Comparison of ENCODE assay signal across 1 cellular context in the genomic region with DNA sequence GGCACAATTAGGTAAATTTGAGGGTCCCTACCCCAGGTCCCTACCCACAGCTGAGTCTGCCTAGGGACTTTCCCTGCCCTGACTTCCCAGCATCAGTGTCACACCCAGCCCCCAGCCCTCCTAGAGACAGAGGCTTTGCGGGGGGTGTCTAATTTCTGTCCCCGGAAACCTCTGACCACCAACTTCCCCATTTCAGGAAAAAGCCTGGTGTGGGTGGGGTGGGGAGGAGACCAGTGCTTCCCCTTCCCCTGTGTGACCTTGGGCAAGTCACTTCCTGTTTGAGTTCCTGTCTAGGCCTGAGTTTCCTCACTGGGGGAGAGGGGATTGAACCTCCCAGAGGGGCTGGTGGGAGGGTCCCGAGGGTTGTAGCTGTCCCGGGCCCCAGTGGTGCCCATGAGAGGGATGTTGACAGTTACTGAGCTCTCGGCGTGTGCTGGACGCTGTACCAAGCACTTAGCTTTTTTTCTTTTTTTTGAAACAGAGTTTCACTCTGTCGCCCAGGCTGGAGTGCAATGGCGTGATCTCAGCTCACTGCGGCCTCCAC.
TF ChIP-seq lines count a peak whose summit lies in the region.

No MANE protein-coding gene starts in this region.

TF ChIP-seq in K562, 482 proteins besides CTCF, POLR2A, EP300 and RAD21 (continued from another document):
- TF ChIP-seq, protein P1, sequence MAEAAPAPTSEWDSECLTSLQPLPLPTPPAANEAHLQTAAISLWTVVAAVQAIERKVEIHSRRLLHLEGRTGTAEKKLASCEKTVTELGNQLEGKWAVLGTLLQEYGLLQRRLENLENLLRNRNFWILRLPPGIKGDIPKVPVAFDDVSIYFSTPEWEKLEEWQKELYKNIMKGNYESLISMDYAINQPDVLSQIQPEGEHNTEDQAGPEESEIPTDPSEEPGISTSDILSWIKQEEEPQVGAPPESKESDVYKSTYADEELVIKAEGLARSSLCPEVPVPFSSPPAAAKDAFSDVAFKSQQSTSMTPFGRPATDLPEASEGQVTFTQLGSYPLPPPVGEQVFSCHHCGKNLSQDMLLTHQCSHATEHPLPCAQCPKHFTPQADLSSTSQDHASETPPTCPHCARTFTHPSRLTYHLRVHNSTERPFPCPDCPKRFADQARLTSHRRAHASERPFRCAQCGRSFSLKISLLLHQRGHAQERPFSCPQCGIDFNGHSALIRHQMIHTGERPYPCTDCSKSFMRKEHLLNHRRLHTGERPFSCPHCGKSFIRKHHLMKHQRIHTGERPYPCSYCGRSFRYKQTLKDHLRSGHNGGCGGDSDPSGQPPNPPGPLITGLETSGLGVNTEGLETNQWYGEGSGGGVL (CRISPR knock-in tag; IDR thresholded peaks at IDR 0.05), result no peak
- TF ChIP-seq BCOR (IDR thresholded peaks at IDR 0.05), result peak; percentile 25
- TF ChIP-seq KLF10 (CRISPR knock-in tag; IDR thresholded peaks at IDR 0.05), result no peak
- no peak for TF ChIP-seq ILK (tag; IDR thresholded peaks at IDR 0.05; ENCODE audit: borderline replicate concordance, low read depth)
- TF ChIP-seq PPARD (CRISPR knock-in tag; IDR thresholded peaks at IDR 0.05), result no peak
- TF ChIP-seq SMARCA5 (IDR thresholded peaks at IDR 0.05), result peak; percentile 10
- TF ChIP-seq TRIM24 (IDR thresholded peaks at IDR 0.05), result no peak; a peak in 1 of 4 replicates
- TF ChIP-seq MLLT1 (IDR thresholded peaks at IDR 0.05), result no peak
- no peak for TF ChIP-seq PHF8 (IDR thresholded peaks at IDR 0.05; ENCODE audit: borderline replicate concordance, low read length)
- no peak for TF ChIP-seq CCAR2 (IDR thresholded peaks at IDR 0.05; ENCODE audit: low read depth, low read length)
- TF ChIP-seq CBX3 (IDR thresholded peaks at IDR 0.05; ENCODE audit: borderline replicate concordance in 1 of 2, low read length in 2 of 2), result no peak
- TF ChIP-seq SNIP1 (IDR thresholded peaks at IDR 0.05; ENCODE audit: low read depth), result no peak
- no peak for TF ChIP-seq SMAD1 (IDR thresholded peaks at IDR 0.05; ENCODE audit: low read depth, low read length, partially characterized antibody)
- TF ChIP-seq ZNF766 (CRISPR knock-in tag; conservative IDR thresholded peaks at IDR 0.05), result 0 out of 2 replicates have a peak, but pooled peaks have one; percentile 30
- no peak for TF ChIP-seq ZNF764 (CRISPR knock-in tag; IDR thresholded peaks at IDR 0.05; ENCODE audit: low read depth)
- TF ChIP-seq FOXA3 (CRISPR knock-in tag; conservative IDR thresholded peaks at IDR 0.05 in 1 of 2, IDR thresholded peaks at IDR 0.05 in 1 of 2), result no peak
- TF ChIP-seq THRB (CRISPR knock-in tag; conservative IDR thresholded peaks at IDR 0.05), result 0 out of 2 replicates have a peak, but pooled peaks have one; percentile 13
- TF ChIP-seq ARID3A (IDR thresholded peaks at IDR 0.05; ENCODE audit: borderline replicate concordance, low read depth, low read length), result no peak
- TF ChIP-seq, protein P2, sequence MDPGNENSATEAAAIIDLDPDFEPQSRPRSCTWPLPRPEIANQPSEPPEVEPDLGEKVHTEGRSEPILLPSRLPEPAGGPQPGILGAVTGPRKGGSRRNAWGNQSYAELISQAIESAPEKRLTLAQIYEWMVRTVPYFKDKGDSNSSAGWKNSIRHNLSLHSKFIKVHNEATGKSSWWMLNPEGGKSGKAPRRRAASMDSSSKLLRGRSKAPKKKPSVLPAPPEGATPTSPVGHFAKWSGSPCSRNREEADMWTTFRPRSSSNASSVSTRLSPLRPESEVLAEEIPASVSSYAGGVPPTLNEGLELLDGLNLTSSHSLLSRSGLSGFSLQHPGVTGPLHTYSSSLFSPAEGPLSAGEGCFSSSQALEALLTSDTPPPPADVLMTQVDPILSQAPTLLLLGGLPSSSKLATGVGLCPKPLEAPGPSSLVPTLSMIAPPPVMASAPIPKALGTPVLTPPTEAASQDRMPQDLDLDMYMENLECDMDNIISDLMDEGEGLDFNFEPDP (CRISPR knock-in tag; IDR thresholded peaks at IDR 0.05), result no peak
- peak; percentile 28; the same call in 1 of the 2 replicates for TF ChIP-seq ELF2 (CRISPR knock-in tag; IDR thresholded peaks at IDR 0.05)
- TF ChIP-seq CEBPG (CRISPR knock-in tag; IDR thresholded peaks at IDR 0.05), result no peak
- TF ChIP-seq CEBPG (tag; conservative IDR thresholded peaks at IDR 0.05 in 1 of 2, IDR thresholded peaks at IDR 0.05 in 1 of 2), result no peak
- TF ChIP-seq PTBP1 (IDR thresholded peaks at IDR 0.05; ENCODE audit: low read depth, low read length), result no peak
- TF ChIP-seq TGIF2 (CRISPR knock-in tag; IDR thresholded peaks at IDR 0.05), result no peak
- TF ChIP-seq HSF4 (CRISPR knock-in tag; IDR thresholded peaks at IDR 0.05; ENCODE audit: borderline replicate concordance), result no peak
- no peak for TF ChIP-seq STAG1 (CRISPR knock-in tag; IDR thresholded peaks at IDR 0.05; ENCODE audit: borderline replicate concordance)
- TF ChIP-seq ZNF436 (CRISPR knock-in tag; IDR thresholded peaks at IDR 0.05), result no peak
- TF ChIP-seq CHCHD3 (CRISPR knock-in tag; IDR thresholded peaks at IDR 0.05), result no peak
- TF ChIP-seq TARDBP (IDR thresholded peaks at IDR 0.05), result no peak
- TF ChIP-seq ZNF512 (tag; IDR thresholded peaks at IDR 0.05), result no peak
- TF ChIP-seq SRSF1 (IDR thresholded peaks at IDR 0.05; ENCODE audit: low read depth, low read length), result no peak
- TF ChIP-seq BRD4 (IDR thresholded peaks at IDR 0.05), result no peak
- no peak for TF ChIP-seq RERE (CRISPR knock-in tag; IDR thresholded peaks at IDR 0.05; ENCODE audit: borderline replicate concordance)
- peak; percentile 68 for TF ChIP-seq GABPA (tag; conservative IDR thresholded peaks at IDR 0.05; ENCODE audit: low read depth)
- TF ChIP-seq LEF1 (IDR thresholded peaks at IDR 0.05), result peak; percentile 42; the same call in 1 of the 2 replicates
TF ChIP-seq in K562: peak in this region for 62.
